ENCODE assay signal across 1 cellular context in the genomic region with DNA sequence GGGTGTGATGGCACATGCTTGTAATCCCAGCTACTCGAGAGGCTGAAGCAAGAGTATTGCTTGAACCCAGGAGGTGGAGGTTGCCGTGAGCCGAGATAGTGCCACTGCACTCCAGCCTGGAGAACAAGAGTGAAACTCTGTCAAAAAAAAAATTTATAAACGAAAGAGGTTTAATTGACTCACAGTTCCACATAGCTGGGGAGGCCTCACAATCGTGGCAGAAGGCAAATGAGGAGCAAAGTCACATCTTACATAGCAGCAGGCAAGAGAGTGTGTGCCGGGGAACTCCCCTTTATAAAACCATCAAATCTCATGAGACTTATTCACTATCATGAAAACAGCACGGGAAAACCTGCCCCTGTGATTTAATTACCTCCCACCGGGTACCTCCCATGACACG.
TF ChIP-seq lines count a peak whose summit lies in the region.

No MANE protein-coding gene starts in this region.

TF ChIP-seq in K562, 482 proteins besides CTCF, POLR2A, EP300 and RAD21:
- TF ChIP-seq ZNF431 (CRISPR knock-in tag; IDR thresholded peaks at IDR 0.05) = 0 out of 2 replicates have a peak, but pooled peaks have one; percentile 48
